In the genomic region with DNA sequence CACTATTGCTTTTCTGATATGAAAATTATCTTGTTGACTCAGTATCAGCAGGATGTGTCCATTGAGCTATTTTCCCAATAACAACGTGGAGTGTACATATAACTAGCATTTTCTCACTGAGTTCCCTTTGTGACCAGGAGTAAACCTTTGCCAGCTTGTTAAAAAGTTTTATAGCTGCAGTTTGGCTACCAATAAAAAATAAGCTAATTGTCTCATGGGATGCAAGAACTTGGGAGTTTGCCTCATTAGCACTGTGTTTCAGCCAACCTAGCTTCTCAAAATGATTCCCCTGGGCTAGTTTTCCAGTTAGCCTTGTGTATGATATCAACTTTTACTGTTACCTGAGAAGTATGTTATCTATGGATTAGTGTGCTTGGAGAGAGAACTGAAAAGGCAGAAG, we compare ENCODE assay signal across 1 cellular context.
TF ChIP-seq lines count a peak whose summit lies in the region.

No MANE protein-coding gene starts in this region.

TF ChIP-seq in HEK293, 187 proteins besides CTCF, POLR2A, EP300 and RAD21 (continued from another document):
- TF ChIP-seq, protein P1, sequence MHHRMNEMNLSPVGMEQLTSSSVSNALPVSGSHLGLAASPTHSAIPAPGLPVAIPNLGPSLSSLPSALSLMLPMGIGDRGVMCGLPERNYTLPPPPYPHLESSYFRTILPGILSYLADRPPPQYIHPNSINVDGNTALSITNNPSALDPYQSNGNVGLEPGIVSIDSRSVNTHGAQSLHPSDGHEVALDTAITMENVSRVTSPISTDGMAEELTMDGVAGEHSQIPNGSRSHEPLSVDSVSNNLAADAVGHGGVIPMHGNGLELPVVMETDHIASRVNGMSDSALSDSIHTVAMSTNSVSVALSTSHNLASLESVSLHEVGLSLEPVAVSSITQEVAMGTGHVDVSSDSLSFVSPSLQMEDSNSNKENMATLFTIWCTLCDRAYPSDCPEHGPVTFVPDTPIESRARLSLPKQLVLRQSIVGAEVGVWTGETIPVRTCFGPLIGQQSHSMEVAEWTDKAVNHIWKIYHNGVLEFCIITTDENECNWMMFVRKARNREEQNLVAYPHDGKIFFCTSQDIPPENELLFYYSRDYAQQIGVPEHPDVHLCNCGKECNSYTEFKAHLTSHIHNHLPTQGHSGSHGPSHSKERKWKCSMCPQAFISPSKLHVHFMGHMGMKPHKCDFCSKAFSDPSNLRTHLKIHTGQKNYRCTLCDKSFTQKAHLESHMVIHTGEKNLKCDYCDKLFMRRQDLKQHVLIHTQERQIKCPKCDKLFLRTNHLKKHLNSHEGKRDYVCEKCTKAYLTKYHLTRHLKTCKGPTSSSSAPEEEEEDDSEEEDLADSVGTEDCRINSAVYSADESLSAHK (tag by site-specific recombination; IDR thresholded peaks at IDR 0.05), result peak; percentile 77
- TF ChIP-seq ZNF423 (tag by site-specific recombination; IDR thresholded peaks at IDR 0.05) (peak; percentile 18; the same call in 1 of the 2 replicates), ZNF629 (tag by site-specific recombination; IDR thresholded peaks at IDR 0.05) (peak; percentile 27; the same call in 1 of the 2 replicates), WT1 (tag by site-specific recombination; IDR thresholded peaks at IDR 0.05) (peak; percentile 55; the same call in 1 of the 2 replicates), MZF1 (tag by site-specific recombination; IDR thresholded peaks at IDR 0.05; ENCODE audit: borderline replicate concordance) (0 out of 2 replicates have a peak, but pooled peaks have one; percentile 34), ZNF548 (tag by site-specific recombination; IDR thresholded peaks at IDR 0.05) (no peak), ZNF501 (tag by site-specific recombination; IDR thresholded peaks at IDR 0.05) (0 out of 2 replicates have a peak, but pooled peaks have one; percentile 28), ZNF514 (tag by site-specific recombination; IDR thresholded peaks at IDR 0.05) (no peak), OVOL3 (tag by site-specific recombination; IDR thresholded peaks at IDR 0.05) (peak; percentile 65; the same call in 1 of the 2 replicates), ZNF292 (tag by site-specific recombination; IDR thresholded peaks at IDR 0.05; ENCODE audit: borderline replicate concordance, low read depth) (no peak), GLI2 (tag by site-specific recombination; IDR thresholded peaks at IDR 0.05; ENCODE audit: borderline replicate concordance, low read depth) (peak; percentile 37; the same call in 1 of the 2 replicates), BCL11B (tag by site-specific recombination; IDR thresholded peaks at IDR 0.05; ENCODE audit: low read depth) (no peak), ZSCAN23 (tag by site-specific recombination; IDR thresholded peaks at IDR 0.05) (no peak), OSR2 (tag by site-specific recombination; IDR thresholded peaks at IDR 0.05) (peak; percentile 78), ZNF843 (tag by site-specific recombination; IDR thresholded peaks at IDR 0.05) (no peak; the same call in none of the 2 replicates), YY2 (tag by site-specific recombination; IDR thresholded peaks at IDR 0.05) (no peak), ZNF324 (tag by site-specific recombination; IDR thresholded peaks at IDR 0.05) (no peak), MEIS1 (CRISPR knock-in tag; IDR thresholded peaks at IDR 0.05; ENCODE audit: borderline replicate concordance) (no peak), ZNF768 (tag by site-specific recombination; IDR thresholded peaks at IDR 0.05) (no peak), TCF7L2 (IDR thresholded peaks at IDR 0.05; ENCODE audit: borderline replicate concordance, low read depth, low read length) (no peak), ZNF366 (tag by site-specific recombination; conservative IDR thresholded peaks at IDR 0.05) (peak; percentile 44), ZNF335 (tag by site-specific recombination; conservative IDR thresholded peaks at IDR 0.05) (no peak), ZNF2 (tag by site-specific recombination; IDR thresholded peaks at IDR 0.05) (no peak), ZNF660 (tag by site-specific recombination; IDR thresholded peaks at IDR 0.05) (no peak)
- TF ChIP-seq, protein P2, sequence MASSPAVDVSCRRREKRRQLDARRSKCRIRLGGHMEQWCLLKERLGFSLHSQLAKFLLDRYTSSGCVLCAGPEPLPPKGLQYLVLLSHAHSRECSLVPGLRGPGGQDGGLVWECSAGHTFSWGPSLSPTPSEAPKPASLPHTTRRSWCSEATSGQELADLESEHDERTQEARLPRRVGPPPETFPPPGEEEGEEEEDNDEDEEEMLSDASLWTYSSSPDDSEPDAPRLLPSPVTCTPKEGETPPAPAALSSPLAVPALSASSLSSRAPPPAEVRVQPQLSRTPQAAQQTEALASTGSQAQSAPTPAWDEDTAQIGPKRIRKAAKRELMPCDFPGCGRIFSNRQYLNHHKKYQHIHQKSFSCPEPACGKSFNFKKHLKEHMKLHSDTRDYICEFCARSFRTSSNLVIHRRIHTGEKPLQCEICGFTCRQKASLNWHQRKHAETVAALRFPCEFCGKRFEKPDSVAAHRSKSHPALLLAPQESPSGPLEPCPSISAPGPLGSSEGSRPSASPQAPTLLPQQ (tag by site-specific recombination; IDR thresholded peaks at IDR 0.05), result no peak
- TF ChIP-seq, protein P3, sequence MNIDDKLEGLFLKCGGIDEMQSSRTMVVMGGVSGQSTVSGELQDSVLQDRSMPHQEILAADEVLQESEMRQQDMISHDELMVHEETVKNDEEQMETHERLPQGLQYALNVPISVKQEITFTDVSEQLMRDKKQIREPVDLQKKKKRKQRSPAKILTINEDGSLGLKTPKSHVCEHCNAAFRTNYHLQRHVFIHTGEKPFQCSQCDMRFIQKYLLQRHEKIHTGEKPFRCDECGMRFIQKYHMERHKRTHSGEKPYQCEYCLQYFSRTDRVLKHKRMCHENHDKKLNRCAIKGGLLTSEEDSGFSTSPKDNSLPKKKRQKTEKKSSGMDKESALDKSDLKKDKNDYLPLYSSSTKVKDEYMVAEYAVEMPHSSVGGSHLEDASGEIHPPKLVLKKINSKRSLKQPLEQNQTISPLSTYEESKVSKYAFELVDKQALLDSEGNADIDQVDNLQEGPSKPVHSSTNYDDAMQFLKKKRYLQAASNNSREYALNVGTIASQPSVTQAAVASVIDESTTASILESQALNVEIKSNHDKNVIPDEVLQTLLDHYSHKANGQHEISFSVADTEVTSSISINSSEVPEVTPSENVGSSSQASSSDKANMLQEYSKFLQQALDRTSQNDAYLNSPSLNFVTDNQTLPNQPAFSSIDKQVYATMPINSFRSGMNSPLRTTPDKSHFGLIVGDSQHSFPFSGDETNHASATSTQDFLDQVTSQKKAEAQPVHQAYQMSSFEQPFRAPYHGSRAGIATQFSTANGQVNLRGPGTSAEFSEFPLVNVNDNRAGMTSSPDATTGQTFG (tag by site-specific recombination; IDR thresholded peaks at IDR 0.05; ENCODE audit: borderline replicate concordance), result no peak
- TF ChIP-seq, protein P4, sequence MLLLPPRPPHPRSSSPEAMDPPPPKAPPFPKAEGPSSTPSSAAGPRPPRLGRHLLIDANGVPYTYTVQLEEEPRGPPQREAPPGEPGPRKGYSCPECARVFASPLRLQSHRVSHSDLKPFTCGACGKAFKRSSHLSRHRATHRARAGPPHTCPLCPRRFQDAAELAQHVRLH (tag by site-specific recombination; IDR thresholded peaks at IDR 0.05), result no peak
- TF ChIP-seq, protein P5, sequence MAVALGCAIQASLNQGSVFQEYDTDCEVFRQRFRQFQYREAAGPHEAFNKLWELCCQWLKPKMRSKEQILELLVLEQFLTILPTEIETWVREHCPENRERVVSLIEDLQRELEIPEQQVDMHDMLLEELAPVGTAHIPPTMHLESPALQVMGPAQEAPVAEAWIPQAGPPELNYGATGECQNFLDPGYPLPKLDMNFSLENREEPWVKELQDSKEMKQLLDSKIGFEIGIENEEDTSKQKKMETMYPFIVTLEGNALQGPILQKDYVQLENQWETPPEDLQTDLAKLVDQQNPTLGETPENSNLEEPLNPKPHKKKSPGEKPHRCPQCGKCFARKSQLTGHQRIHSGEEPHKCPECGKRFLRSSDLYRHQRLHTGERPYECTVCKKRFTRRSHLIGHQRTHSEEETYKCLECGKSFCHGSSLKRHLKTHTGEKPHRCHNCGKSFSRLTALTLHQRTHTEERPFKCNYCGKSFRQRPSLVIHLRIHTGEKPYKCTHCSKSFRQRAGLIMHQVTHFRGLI (tag by site-specific recombination; IDR thresholded peaks at IDR 0.05), result no peak
